Comparison of ENCODE assay signal across 10 cellular contexts in genomic region chr11:86940122-86940777, GRCh38. TPM values are rescaled to one million over a fixed set of nuclear protein-coding genes. Genes with fewer than 3 reads are reported as not detected.
A peak's percentile ranks its signal among the peaks of the same experiment; 100 is the strongest.
DNase-seq lines count a peak whose midpoint lies in the region; ATAC-seq and TF ChIP-seq lines count a peak whose summit lies in the region.
"Had no signal": no experiment of that assay in that cellular context is flagged by ENCODE, and none has a peak within 500 bp of the region (broad histone marks: within the 10 kb centered on the region; RNA-seq: fewer than 3 reads in every experiment).

No MANE protein-coding gene starts in this region.

- H3F3A ChIP-seq in PC-3 (ENCODE audit: low read length, unreplicated experiment), result no peaks in the 10 kb centered on the region

- no peak for TF ChIP-seq POLR2A in esophagus muscularis mucosa (IDR thresholded peaks at IDR 0.05; ENCODE audit: low read depth)

- H3K9me3 Mint-ChIP-seq in type B pancreatic cell, result no peaks in the 10 kb centered on the region
- no peaks in the 10 kb centered on the region for H3K9me3 Mint-ChIP-seq in activated T-cell treated with anti-CD3 and anti-CD28 coated beads, Interleukin-2, amount 50 U/mL, for 4 hours
- H3K9me3 Mint-ChIP-seq: T-helper 2 cell treated with Interferon-gamma antibody and Interleukin-4, amounts not matched to agents 5 μg/mL and 100 μg/mL, for 36 hours had no signal

- no peaks in the 10 kb centered on the region for H3K79me2 ChIP-seq in PC-3 (ENCODE audit: low read length)

- POLR2A ChIA-PET in PC-3 (lab: Charles Lee; ENCODE audit: unreplicated experiment), result interaction anchor here (0.6 kb wide), 2 partner anchors 399 to 1048 kb away, joined by 3 read pairs; no protein-coding TSS in a partner anchor

- H3K4me3 Mint-ChIP-seq in type B pancreatic cell, result peak overlapping the region; percentile 76
- H3K4me3 Mint-ChIP-seq in activated T-cell treated with anti-CD3 and anti-CD28 coated beads, Interleukin-2, amount 50 U/mL, for 4 hours, result no peak overlapping the region
- H3K4me3 Mint-ChIP-seq: activated naive CD8-positive, alpha-beta T cell; T-helper 2 cell treated with Interferon-gamma antibody and Interleukin-4, amounts not matched to agents 5 μg/mL and 100 μg/mL, for 36 hours had no signal

- H3K27me3 ChIP-seq in PC-3 (ENCODE audit: low read length) (no peaks in the 10 kb centered on the region), esophagus muscularis mucosa (no peaks in the 10 kb centered on the region), muscle layer of colon (ENCODE audit: control insufficient read depth in 1 of 2, insufficient read depth in 2 of 2, low read length in 2 of 2) (no peaks in the 10 kb centered on the region)

- peak overlapping the region; percentile 61 for H3K4me2 ChIP-seq in PC-3 (ENCODE audit: low read length)

- BruUV-seq in PC-3 (replicated peaks; lab: Mats Ljungman, UMichigan), result TSS peak; percentile 47

- H3K9me2 ChIP-seq in PC-3 (replicated peaks; ENCODE audit: low read length), result no peaks in the 10 kb centered on the region

- no peaks in the 10 kb centered on the region for H3K27me3 Mint-ChIP-seq in type B pancreatic cell
- no peaks in the 10 kb centered on the region for H3K27me3 Mint-ChIP-seq in activated T-cell treated with anti-CD3 and anti-CD28 coated beads, Interleukin-2, amount 50 U/mL, for 4 hours (ENCODE audit: low read depth)

- H3K4me3 ChIP-seq in PC-3 (ENCODE audit: low read length), result peak overlapping the region; percentile 23
- peak overlapping the region; percentile 11 to 47 (median 24) for H3K4me3 ChIP-seq in esophagus muscularis mucosa
- peak overlapping the region in 1 of 2 donors; percentile 56 for H3K4me3 ChIP-seq in muscle layer of colon (ENCODE audit: low read depth in 1 of 2, low read length in 2 of 2)

- peak overlapping the region; percentile 82 for H3K27ac Mint-ChIP-seq in type B pancreatic cell
- H3K27ac Mint-ChIP-seq: activated naive CD8-positive, alpha-beta T cell; T-helper 2 cell treated with Interferon-gamma antibody and Interleukin-4, amounts not matched to agents 5 μg/mL and 100 μg/mL, for 36 hours had no signal

- H4K20me1 ChIP-seq in PC-3 (ENCODE audit: low read length), result no peaks in the 10 kb centered on the region

- TF ChIP-seq CTCF in PC-3 (conservative IDR thresholded peaks at IDR 0.05; ENCODE audit: low read depth, low read length), result no peak
- TF ChIP-seq CTCF in esophagus muscularis mucosa (IDR thresholded peaks at IDR 0.05), result peak in 1 of 3 experiments; percentile 23
- TF ChIP-seq CTCF in type B pancreatic cell (conservative IDR thresholded peaks at IDR 0.05), result no peak
- TF ChIP-seq CTCF in GM13977 (IDR thresholded peaks at IDR 0.05; ENCODE audit: extremely low read depth, insufficient read depth, missing control alignments), result no peak

- 17% methylated on average over 11 of the region's 11 CpGs for WGBS in esophagus muscularis mucosa

- H3K27ac ChIP-seq in PC-3 (ENCODE audit: low read length) (peak overlapping the region; percentile 88), esophagus muscularis mucosa (replicated peaks in 1 of 4) (peak overlapping the region; percentile 72 to 80 (median 77)), muscle layer of colon (ENCODE audit: low read depth, low read length) (peak overlapping the region; percentile 53)

- DNase-seq in PC-3 (peak; percentile 76), esophagus muscularis mucosa (ENCODE audit: extremely low spot score) (no peak), type B pancreatic cell (ENCODE audit: extremely low spot score, unreplicated experiment) (no peak), GOT3 (lab: John Stamatoyannopoulos, UW) (no peak), GM13977 (ENCODE audit: low spot score) (no peak)
- DNase-seq in activated T-cell treated with anti-CD3 and anti-CD28 coated beads, Interleukin-2, amount 50 U/mL, for 4 hours, result no peak
- DNase-seq: NCI-H1092 had no signal

- H3K9ac ChIP-seq in PC-3 (ENCODE audit: low read length) (peak overlapping the region; percentile 67), muscle layer of colon (ENCODE audit: low read length) (peak overlapping the region; percentile 45)

- peaks cover 5% of the 10 kb centered on the region for H3K36me3 Mint-ChIP-seq in type B pancreatic cell
- H3K36me3 Mint-ChIP-seq in activated T-cell treated with anti-CD3 and anti-CD28 coated beads, Interleukin-2, amount 50 U/mL, for 4 hours (ENCODE audit: insufficient read depth), result no peaks in the 10 kb centered on the region
- H3K36me3 Mint-ChIP-seq: activated naive CD8-positive, alpha-beta T cell had no signal

- H3K4me1 ChIP-seq in PC-3 (ENCODE audit: insufficient read depth, low read length) (peaks cover 50% of the 10 kb centered on the region), esophagus muscularis mucosa (peaks cover 50 to 86% (median 68%) of the 10 kb centered on the region in 4 donors), muscle layer of colon (ENCODE audit: insufficient read depth, low read length) (peaks cover 68% of the 10 kb centered on the region)

- CTCF ChIA-PET in PC-3 (lab: Charles Lee), result interaction anchor here (0.6 to 1.4 kb wide), 3 partner anchors 15 to 1085 kb away, joined by 3 to 9 read pairs (median 5); partner anchors contain the start of genes CCDC83 and FZD4

- intact Hi-C loops in PC-3 (cut with micrococcal nuclease) (loop anchor here (2.0 to 5.0 kb wide), 3 partner anchors 15 to 232 kb away; partner anchors contain the start of gene FZD4), esophagus muscularis mucosa (cut with DNase I) (no loop called here)

- H3K36me3 ChIP-seq in PC-3 (ENCODE audit: low read depth, low read length) (no peaks in the 10 kb centered on the region), esophagus muscularis mucosa (peaks cover 0 to 9% (median 0%) of the 10 kb centered on the region in 4 donors), muscle layer of colon (ENCODE audit: insufficient read depth, low read length) (peaks cover 3% of the 10 kb centered on the region)

- peak overlapping the region; percentile 70 for H2AFZ ChIP-seq in PC-3 (ENCODE audit: low read length)

- no peaks in the 10 kb centered on the region for H3K9me3 ChIP-seq in PC-3 (ENCODE audit: low read length)
- H3K9me3 ChIP-seq in esophagus muscularis mucosa, result no peaks in the 10 kb centered on the region
- H3K9me3 ChIP-seq in muscle layer of colon (ENCODE audit: low read length), result no peaks in the 10 kb centered on the region

- in situ Hi-C loops in GM13977 (cut with MboI; ENCODE audit: low pct_unique_long_range_greater_than_20kb, low sequenced_read_pairs, unreplicated experiment), result loop anchor here (25.0 kb wide), 2 partner anchors 347 to 472 kb away; no protein-coding TSS in a partner anchor

- H3K4me1 Mint-ChIP-seq in type B pancreatic cell (ENCODE audit: unreplicated experiment), result peaks cover 35% of the 10 kb centered on the region
- no peaks in the 10 kb centered on the region for H3K4me1 Mint-ChIP-seq in activated T-cell treated with anti-CD3 and anti-CD28 coated beads, Interleukin-2, amount 50 U/mL, for 4 hours (ENCODE audit: low read depth)

- TF ChIP-seq EP300 in esophagus muscularis mucosa (IDR thresholded peaks at IDR 0.05), result no peak

- ATAC-seq in PC-3, result peak; percentile 63
- ATAC-seq in activated T-cell treated with anti-CD3 and anti-CD28 coated beads, Interleukin-2, amount 50 U/mL, for 4 hours, result no peak

RNA-seq across cellular contexts. Expression of gene FZD4, which starts 14.9 kb away (rescaled TPM):
- total RNA-seq in PC-3 (2014; rRNA removed) (17.3 and 17.7 TPM in 2 replicates), esophagus muscularis mucosa (10 to 100 TPM; 23.7 to 42.3 (median 31.8) TPM), type B pancreatic cell (ENCODE audit: low replicate concordance) (6.4 and 11.9 TPM in 2 replicates)
- under 1 TPM; 0.05 to 0.11 (median 0.08) TPM for total RNA-seq in activated T-cell treated with anti-CD3 and anti-CD28 coated beads, Interleukin-2, amount 50 U/mL, for 4 hours
